Comparison of ENCODE assay signal across 1 cellular context in genomic region chr4:87034527-87034926, GRCh38.
TF ChIP-seq lines count a peak whose summit lies in the region.

No MANE protein-coding gene starts in this region.

TF ChIP-seq in IMR-90, 13 proteins besides CTCF, POLR2A, EP300 and RAD21:
- TF ChIP-seq RFX5 (IDR thresholded peaks at IDR 0.05; ENCODE audit: low read depth, low read length) (no peak), RCOR1 (IDR thresholded peaks at IDR 0.05; ENCODE audit: insufficient replicate concordance, low read length) (no peak), CEBPB (IDR thresholded peaks at IDR 0.05; ENCODE audit: low read depth, low read length) (0 out of 2 replicates have a peak, but pooled peaks have one; percentile 3), MAFK (IDR thresholded peaks at IDR 0.05; ENCODE audit: low read depth, low read length) (no peak), MAZ (IDR thresholded peaks at IDR 0.05; ENCODE audit: borderline replicate concordance, low read depth, low read length) (no peak), SMC3 (IDR thresholded peaks at IDR 0.05; ENCODE audit: low read depth, low read length) (no peak), FOS (IDR thresholded peaks at IDR 0.05; ENCODE audit: low read depth, low read length) (no peak), CHD1 (IDR thresholded peaks at IDR 0.05; ENCODE audit: low read depth, low read length) (no peak)
